In genomic region chr14:70498191-70498590, GRCh38 we compare ENCODE assay signal across 31 cellular contexts. TPM values are rescaled to one million over a fixed set of nuclear protein-coding genes. Genes with fewer than 3 reads are reported as not detected.
"Had no signal": no experiment of that assay in that cellular context is flagged by ENCODE, and none has a peak within 500 bp of the region (broad histone marks: within the 10 kb centered on the region; RNA-seq: fewer than 3 reads in every experiment).

No MANE protein-coding gene starts in this region.

- H3K36me3 Mint-ChIP-seq: stimulated activated effector memory CD8-positive, alpha-beta T cell treated with anti-CD3 and anti-CD28 coated beads, Interleukin-12 subunit alpha, Interleukin-12 subunit beta, amount 100 ng/mL, for 72 hours had no signal

- H3K4me3 ChIP-seq: stomach, suprapubic skin, testis, thoracic aorta, thyroid gland, tibial artery, tibial nerve, transverse colon, upper lobe of left lung, upper lobe of right lung, uterus, vagina had no signal

- H3K9me3 ChIP-seq: suprapubic skin, testis, thoracic aorta, thyroid gland, upper lobe of left lung, upper lobe of right lung, vagina had no signal

- H3K27ac ChIP-seq: stomach, suprapubic skin, testis, thoracic aorta, thyroid gland, tibial artery, tibial nerve, transverse colon, upper lobe of left lung, upper lobe of right lung, uterus, vagina had no signal

- H3K9me3 Mint-ChIP-seq: stimulated activated effector memory CD8-positive, alpha-beta T cell treated with anti-CD3 and anti-CD28 coated beads, Interleukin-12 subunit alpha, Interleukin-12 subunit beta, amount 100 ng/mL, for 72 hours had no signal

- H3K36me3 ChIP-seq: suprapubic skin, thoracic aorta, thyroid gland, transverse colon, upper lobe of right lung, uterus, vagina had no signal

- H3K4me3 Mint-ChIP-seq: stimulated activated effector memory CD8-positive, alpha-beta T cell treated with anti-CD3 and anti-CD28 coated beads, Interleukin-12 subunit alpha, Interleukin-12 subunit beta, amount 100 ng/mL, for 72 hours; stimulated activated memory B cell treated with anti-CD40 and anti-IgM and Interleukin-4, amounts not matched to agents 10 μg/mL and 1 μg/mL and 100 μg/mL, for 72 hours; stimulated activated naive B cell treated with anti-CD40 and anti-IgM and Interleukin-4, amounts not matched to agents 10 μg/mL and 1 μg/mL and 100 μg/mL, for 72 hours; stimulated activated naive CD8-positive, alpha-beta T cell treated with anti-CD3 and anti-CD28 coated beads, Interleukin-15, amount 100 ng/mL, for 72 hours; stimulated activated naive CD8-positive, alpha-beta T cell treated with anti-CD3 and anti-CD28 coated beads, Interleukin-15, Interleukin-2, amounts not matched to agents 100 ng/mL and 50 ng/mL, for 24 hours; type B pancreatic cell had no signal

- H3K27ac Mint-ChIP-seq: stimulated activated effector memory CD8-positive, alpha-beta T cell treated with anti-CD3 and anti-CD28 coated beads, Interleukin-12 subunit alpha, Interleukin-12 subunit beta, amount 100 ng/mL, for 72 hours; stimulated activated memory B cell treated with anti-CD40 and anti-IgM and Interleukin-4, amounts not matched to agents 10 μg/mL and 1 μg/mL and 100 μg/mL, for 72 hours; stimulated activated naive B cell treated with anti-CD40 and anti-IgM and Interleukin-4, amounts not matched to agents 10 μg/mL and 1 μg/mL and 100 μg/mL, for 72 hours; stimulated activated naive CD8-positive, alpha-beta T cell treated with anti-CD3 and anti-CD28 coated beads, Interleukin-15, amount 100 ng/mL, for 72 hours; stimulated activated naive CD8-positive, alpha-beta T cell treated with anti-CD3 and anti-CD28 coated beads, Interleukin-15, Interleukin-2, amounts not matched to agents 100 ng/mL and 50 ng/mL, for 24 hours; type B pancreatic cell had no signal

- H3K27me3 ChIP-seq: stomach, suprapubic skin, testis, thyroid gland, tibial artery, tibial nerve, transverse colon, upper lobe of left lung, upper lobe of right lung, uterus, vagina had no signal

- H3K4me1 ChIP-seq: stomach, suprapubic skin, testis, thyroid gland, tibial artery, tibial nerve, transverse colon, upper lobe of left lung, upper lobe of right lung, uterus, vagina had no signal

- H3K4me1 Mint-ChIP-seq: stimulated activated effector memory CD8-positive, alpha-beta T cell treated with anti-CD3 and anti-CD28 coated beads, Interleukin-12 subunit alpha, Interleukin-12 subunit beta, amount 100 ng/mL, for 72 hours; stimulated activated memory B cell treated with anti-CD40 and anti-IgM and Interleukin-4, amounts not matched to agents 10 μg/mL and 1 μg/mL and 100 μg/mL, for 72 hours; stimulated activated naive B cell treated with anti-CD40 and anti-IgM and Interleukin-4, amounts not matched to agents 10 μg/mL and 1 μg/mL and 100 μg/mL, for 72 hours; stimulated activated naive CD8-positive, alpha-beta T cell treated with anti-CD3 and anti-CD28 coated beads, Interleukin-15, amount 100 ng/mL, for 72 hours had no signal

- H3K27me3 Mint-ChIP-seq: stimulated activated memory B cell treated with anti-CD40 and anti-IgM and Interleukin-4, amounts not matched to agents 10 μg/mL and 1 μg/mL and 100 μg/mL, for 72 hours; stimulated activated naive B cell treated with anti-CD40 and anti-IgM and Interleukin-4, amounts not matched to agents 10 μg/mL and 1 μg/mL and 100 μg/mL, for 72 hours; stimulated activated naive CD8-positive, alpha-beta T cell treated with anti-CD3 and anti-CD28 coated beads, Interleukin-15, amount 100 ng/mL, for 72 hours; stimulated activated naive CD8-positive, alpha-beta T cell treated with anti-CD3 and anti-CD28 coated beads, Interleukin-15, Interleukin-2, amounts not matched to agents 100 ng/mL and 50 ng/mL, for 24 hours; type B pancreatic cell had no signal

- DNase-seq: stimulated activated CD4-positive, alpha-beta T cell treated with anti-CD3 and anti-CD28 coated beads, Interleukin-2, amount 100 ng/mL, for 48 hours; stimulated activated CD4-positive, alpha-beta T cell treated with anti-CD3 and anti-CD28 coated beads, Interleukin-4, amount 100 ng/mL, for 1 hour; stimulated activated CD4-positive, alpha-beta T cell treated with anti-CD3 and anti-CD28 coated beads, Interleukin-4, amount 100 ng/mL, for 24 hours; stimulated activated CD4-positive, alpha-beta T cell treated with anti-CD3 and anti-CD28 coated beads, Interleukin-4, amount 100 ng/mL, for 4 hours; stimulated activated CD8-positive, alpha-beta memory T cell treated with anti-CD3 and anti-CD28 coated beads, Interleukin-4, amount 100 ng/mL, for 48 hours; stimulated activated naive B cell treated with anti-CD40 and anti-IgM and Interleukin-4, amounts not matched to agents 10 μg/mL and 1 μg/mL and 100 μg/mL, for 72 hours; stimulated activated naive CD4-positive, alpha-beta T cell; stimulated activated naive CD4-positive, alpha-beta T cell treated with Interleukin-2 at 50 U/mL for 16 hours; stimulated activated naive CD8-positive, alpha-beta T cell treated with anti-CD3 and anti-CD28 coated beads, Interleukin-15, amount 100 ng/mL, for 72 hours; stimulated activated naive CD8-positive, alpha-beta T cell treated with anti-CD3 and anti-CD28 coated beads, Interleukin-15, Interleukin-2, amounts not matched to agents 100 U/mL and 50 U/mL, for 24 hours; stomach; substantia nigra; testis; thyroid gland; tibial artery; transverse colon; trophoblast cell; upper lobe of left lung; upper lobe of right lung; uterus had no signal

RNA-seq across cellular contexts. Expression of gene ADAM20, which starts 36.6 kb away (rescaled TPM):
- polyA plus RNA-seq: urinary bladder had no signal

RNA-seq across cellular contexts. Expression of gene ADAM21, which starts 46.2 kb away (rescaled TPM):
- total RNA-seq: stomach, suprapubic skin, temporal lobe, transverse colon, upper lobe of right lung, ureter, urinary bladder, vagina had no signal
- polyA plus RNA-seq: stomach had no signal
